ENCODE assay signal across 2 cellular contexts in genomic region chr4:101790521-101791188, GRCh38.
TF ChIP-seq lines count a peak whose summit lies in the region.

A gene with protein sequence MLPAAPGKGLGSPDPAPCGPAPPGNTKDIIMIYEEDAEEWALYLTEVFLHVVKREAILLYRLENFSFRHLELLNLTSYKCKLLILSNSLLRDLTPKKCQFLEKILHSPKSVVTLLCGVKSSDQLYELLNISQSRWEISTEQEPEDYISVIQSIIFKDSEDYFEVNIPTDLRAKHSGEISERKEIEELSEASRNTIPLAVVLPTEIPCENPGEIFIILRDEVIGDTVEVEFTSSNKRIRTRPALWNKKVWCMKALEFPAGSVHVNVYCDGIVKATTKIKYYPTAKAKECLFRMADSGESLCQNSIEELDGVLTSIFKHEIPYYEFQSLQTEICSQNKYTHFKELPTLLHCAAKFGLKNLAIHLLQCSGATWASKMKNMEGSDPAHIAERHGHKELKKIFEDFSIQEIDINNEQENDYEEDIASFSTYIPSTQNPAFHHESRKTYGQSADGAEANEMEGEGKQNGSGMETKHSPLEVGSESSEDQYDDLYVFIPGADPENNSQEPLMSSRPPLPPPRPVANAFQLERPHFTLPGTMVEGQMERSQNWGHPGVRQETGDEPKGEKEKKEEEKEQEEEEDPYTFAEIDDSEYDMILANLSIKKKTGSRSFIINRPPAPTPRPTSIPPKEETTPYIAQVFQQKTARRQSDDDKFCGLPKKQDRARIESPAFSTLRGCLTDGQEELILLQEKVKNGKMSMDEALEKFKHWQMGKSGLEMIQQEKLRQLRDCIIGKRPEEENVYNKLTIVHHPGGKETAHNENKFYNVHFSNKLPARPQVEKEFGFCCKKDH (plus strand): TSS chr4:101790730. CDS start chr4:101790881, 151 bp downstream.

TF ChIP-seq in GM23338, 12 proteins besides CTCF, POLR2A, EP300 and RAD21:
- no peak for TF ChIP-seq ZNF331 (CRISPR knock-in tag; IDR thresholded peaks at IDR 0.05; ENCODE audit: low read depth)
- peak; percentile 61 for TF ChIP-seq POLR2AphosphoS5 (IDR thresholded peaks at IDR 0.05; ENCODE audit: low read depth)
- TF ChIP-seq ETS1 (IDR thresholded peaks at IDR 0.05): peak; percentile 44; the same call in 1 of the 2 replicates

TF ChIP-seq in H1, 55 proteins besides CTCF, POLR2A, EP300 and RAD21:
- TF ChIP-seq MAFK (IDR thresholded peaks at IDR 0.05; ENCODE audit: low read depth, low read length) (no peak), CTBP2 (IDR thresholded peaks at IDR 0.05; ENCODE audit: borderline replicate concordance, insufficient read depth, insufficient read length, low read length) (peak; percentile 24), SP2 (IDR thresholded peaks at IDR 0.05; ENCODE audit: low read length) (no peak), TBP (IDR thresholded peaks at IDR 0.05; ENCODE audit: low read depth, low read length) (peak; percentile 92), TAF1 (IDR thresholded peaks at IDR 0.05; ENCODE audit: low read depth, low read length) (peak; percentile 60; the same call in 1 of the 2 replicates), JUND (IDR thresholded peaks at IDR 0.05; ENCODE audit: low read length) (no peak), TAF7 (optimal IDR thresholded peaks at IDR 0.05; ENCODE audit: borderline replicate concordance, low read depth, low read length) (peak; percentile 69), POU5F1 (IDR thresholded peaks at IDR 0.05; ENCODE audit: low read depth, low read length) (no peak), RBBP5 (IDR thresholded peaks at IDR 0.05; ENCODE audit: borderline replicate concordance, low read depth, low read length) (0 out of 2 replicates have a peak, but pooled peaks have one; percentile 65), KDM4A (IDR thresholded peaks at IDR 0.05; ENCODE audit: low read depth, low read length, severe bottlenecking) (peak; percentile 77), HDAC2 (IDR thresholded peaks at IDR 0.05; ENCODE audit: borderline replicate concordance in 1 of 2, low read depth in 2 of 2, low read length in 2 of 2) (peak in 1 of 2 experiments; percentile 82; a peak in 1 of 4 replicates), BCL11A (IDR thresholded peaks at IDR 0.05; ENCODE audit: low read depth in 2 of 2, low read length in 2 of 2) (no peak), CEBPB (IDR thresholded peaks at IDR 0.05; ENCODE audit: low read depth, low read length) (no peak), SIX5 (IDR thresholded peaks at IDR 0.05; ENCODE audit: low read depth, low read length) (no peak), HDAC6 (IDR thresholded peaks at IDR 0.05; ENCODE audit: low read depth, low read length) (no peak), PHF8 (conservative IDR thresholded peaks at IDR 0.05; ENCODE audit: low read depth, low read length) (peak; percentile 61; the same call in 1 of the 2 replicates), ASH2L (IDR thresholded peaks at IDR 0.05; ENCODE audit: low read length) (peak; percentile 82), ATF2 (IDR thresholded peaks at IDR 0.05; ENCODE audit: low read length) (no peak)
- TF ChIP-seq, protein P1, sequence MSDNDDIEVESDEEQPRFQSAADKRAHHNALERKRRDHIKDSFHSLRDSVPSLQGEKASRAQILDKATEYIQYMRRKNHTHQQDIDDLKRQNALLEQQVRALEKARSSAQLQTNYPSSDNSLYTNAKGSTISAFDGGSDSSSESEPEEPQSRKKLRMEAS (IDR thresholded peaks at IDR 0.05): peak; percentile 76; the same call in 1 of the 2 replicates
- TF ChIP-seq, protein P2, sequence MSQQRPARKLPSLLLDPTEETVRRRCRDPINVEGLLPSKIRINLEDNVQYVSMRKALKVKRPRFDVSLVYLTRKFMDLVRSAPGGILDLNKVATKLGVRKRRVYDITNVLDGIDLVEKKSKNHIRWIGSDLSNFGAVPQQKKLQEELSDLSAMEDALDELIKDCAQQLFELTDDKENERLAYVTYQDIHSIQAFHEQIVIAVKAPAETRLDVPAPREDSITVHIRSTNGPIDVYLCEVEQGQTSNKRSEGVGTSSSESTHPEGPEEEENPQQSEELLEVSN (IDR thresholded peaks at IDR 0.05): peak; percentile 66; the same call in 1 of the 2 replicates
